In genomic region chr4:111064342-111064993, GRCh38 we compare ENCODE assay signal across 1 cellular context.
TF ChIP-seq lines count a peak whose summit lies in the region.

No MANE protein-coding gene starts in this region.

TF ChIP-seq in GM23338, 12 proteins besides CTCF, POLR2A, EP300 and RAD21 (continued from another document):
- TF ChIP-seq ZNF462 (CRISPR knock-in tag; IDR thresholded peaks at IDR 0.05), result no peak
